In the genomic region with DNA sequence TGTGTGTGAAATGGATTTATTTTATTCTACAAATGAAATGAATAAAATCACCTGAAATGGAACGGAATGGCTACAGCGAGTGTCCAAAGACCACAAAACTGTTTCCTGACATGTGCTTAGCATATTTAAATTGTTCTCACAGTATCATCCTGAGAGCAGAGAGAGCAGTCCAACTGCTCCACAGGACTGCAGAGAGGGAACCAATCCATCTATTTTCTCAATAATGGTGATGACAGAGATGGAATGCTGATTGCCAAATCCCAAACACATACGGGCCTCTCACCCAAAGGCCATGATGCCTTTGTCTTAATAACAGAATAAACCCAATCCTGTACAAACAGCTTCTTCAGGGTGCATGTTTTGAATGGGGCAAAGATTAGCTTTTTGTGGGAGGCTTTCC, we compare ENCODE assay signal across 17 cellular contexts. TPM values are rescaled to one million over a fixed set of nuclear protein-coding genes. Genes with fewer than 3 reads are reported as not detected.
DNase-seq lines count a peak whose midpoint lies in the region; ATAC-seq and TF ChIP-seq lines count a peak whose summit lies in the region.
"Had no signal": no experiment of that assay in that cellular context is flagged by ENCODE, and none has a peak within 500 bp of the region (broad histone marks: within the 10 kb centered on the region; RNA-seq: fewer than 3 reads in every experiment).

No MANE protein-coding gene starts in this region.

- intact Hi-C loops in Caco-2 (cut with micrococcal nuclease; ENCODE audit: unreplicated experiment) (no loop called here), vagina (cut with DNase I) (no loop called here)
- intact Hi-C loops in dendritic cell treated with granulocyte-macrophage colony-stimulating factor and Interleukin-4, amounts not matched to agents 40 ng/mL and 50 ng/mL, for 4 days (cut with micrococcal nuclease), result loop anchor here (10.0 kb wide), 1 partner anchor 48 kb away; no protein-coding TSS in a partner anchor

- CTCF ChIA-PET in Caco-2 (lab: Charles Lee), result interaction anchor here (1.7 kb wide), 1 partner anchor 25 kb away, joined by 4 read pairs; no protein-coding TSS in a partner anchor

- no peak overlapping the region for H3K27ac ChIP-seq in vagina

- H3K27ac Mint-ChIP-seq in Caco-2 (ENCODE audit: unreplicated experiment), result peak overlapping the region; percentile 72
- H3K27ac Mint-ChIP-seq in dendritic cell treated with granulocyte-macrophage colony-stimulating factor and Interleukin-4, amounts not matched to agents 40 ng/mL and 50 ng/mL, for 4 days, result peak overlapping the region; percentile 90
- H3K27ac Mint-ChIP-seq in immature natural killer cell, result peak overlapping the region in 1 of 6 donors; percentile 49

- H3K4me1 Mint-ChIP-seq in Caco-2 (ENCODE audit: low read depth, unreplicated experiment), result peaks cover 7% of the 10 kb centered on the region
- peaks cover 42% of the 10 kb centered on the region for H3K4me1 Mint-ChIP-seq in dendritic cell treated with granulocyte-macrophage colony-stimulating factor and Interleukin-4, amounts not matched to agents 40 ng/mL and 50 ng/mL, for 4 days (ENCODE audit: low read depth)
- H3K4me1 Mint-ChIP-seq in immature natural killer cell, result peaks cover 0 to 12% of the 10 kb centered on the region in 2 donors

- no peak overlapping the region for H3K4me3 Mint-ChIP-seq in Caco-2 (ENCODE audit: unreplicated experiment)
- H3K4me3 Mint-ChIP-seq in dendritic cell treated with granulocyte-macrophage colony-stimulating factor and Interleukin-4, amounts not matched to agents 40 ng/mL and 50 ng/mL, for 4 days, result no peak overlapping the region
- no peak overlapping the region for H3K4me3 Mint-ChIP-seq in immature natural killer cell
- H3K4me3 Mint-ChIP-seq: CD8-positive, alpha-beta memory T cell had no signal

- peaks cover 96% of the 10 kb centered on the region for H3K36me3 Mint-ChIP-seq in Caco-2 (ENCODE audit: insufficient read depth, unreplicated experiment)
- H3K36me3 Mint-ChIP-seq in dendritic cell treated with granulocyte-macrophage colony-stimulating factor and Interleukin-4, amounts not matched to agents 40 ng/mL and 50 ng/mL, for 4 days (ENCODE audit: low read depth), result peaks cover 97% of the 10 kb centered on the region
- H3K36me3 Mint-ChIP-seq in immature natural killer cell, result peaks cover 33 to 71% (median 43%) of the 10 kb centered on the region in 3 donors

- BruUV-seq in Caco-2 (replicated peaks; lab: Mats Ljungman, UMichigan), result no TSS peak

- H3K4me3 ChIP-seq in Caco-2 (ENCODE audit: low read depth, low read length) (no peak overlapping the region), vagina (no peak overlapping the region)

- H3K27me3 ChIP-seq in Caco-2 (replicated peaks; ENCODE audit: control insufficient read depth, insufficient read depth, low read length) (no peaks in the 10 kb centered on the region; the same call in 1 of the 2 replicates), vagina (no peaks in the 10 kb centered on the region)
- H3K27me3 ChIP-seq: BE2C had no signal

- no peak for TF ChIP-seq CTCF in Caco-2 (IDR thresholded peaks at IDR 0.05; ENCODE audit: insufficient read depth in 1 of 2, low read depth in 1 of 2, low read length in 1 of 2, severe bottlenecking in 1 of 2, unreplicated experiment in 1 of 2)
- TF ChIP-seq CTCF in vagina (IDR thresholded peaks at IDR 0.05), result no peak

- no peak for TF ChIP-seq POLR2A in vagina (IDR thresholded peaks at IDR 0.05)

- POLR2A ChIA-PET in Caco-2 (lab: Charles Lee), result no interaction called here

- H3K9me3 Mint-ChIP-seq in Caco-2 (ENCODE audit: unreplicated experiment) (no peaks in the 10 kb centered on the region), immature natural killer cell (no peaks in the 10 kb centered on the region)
- H3K9me3 Mint-ChIP-seq in dendritic cell treated with granulocyte-macrophage colony-stimulating factor and Interleukin-4, amounts not matched to agents 40 ng/mL and 50 ng/mL, for 4 days, result no peaks in the 10 kb centered on the region
- H3K9me3 Mint-ChIP-seq: CD8-positive, alpha-beta memory T cell had no signal

- H3K4me1 ChIP-seq in Caco-2 (peaks cover 6% of the 10 kb centered on the region; the same call in 1 of the 2 replicates), vagina (no peaks in the 10 kb centered on the region)

- peak; percentile 7 for DNase-seq in AG08395 (ENCODE audit: low spot score)
- no peak for DNase-seq in Caco-2
- DNase-seq in iris pigment epithelial cell (ENCODE audit: low read depth), result peak; percentile 41
- DNase-seq in activated naive CD4-positive, alpha-beta T cell (lab: John Stamatoyannopoulos, UW), result no peak
- DNase-seq in vagina (ENCODE audit: extremely low spot score in 2 of 2), result no peak
- DNase-seq in immature natural killer cell, result no peak
- DNase-seq: BE2C; CD8-positive, alpha-beta memory T cell; Kasumi-1; NCI-H1930; NCI-H2171 treated with DMSO at 0.1 percent for 48 hours; NCI-H510A; NCI-H82 had no signal

- no peaks in the 10 kb centered on the region for H3K27me3 Mint-ChIP-seq in Caco-2 (ENCODE audit: insufficient read depth, unreplicated experiment)
- no peaks in the 10 kb centered on the region for H3K27me3 Mint-ChIP-seq in dendritic cell treated with granulocyte-macrophage colony-stimulating factor and Interleukin-4, amounts not matched to agents 40 ng/mL and 50 ng/mL, for 4 days
- no peaks in the 10 kb centered on the region for H3K27me3 Mint-ChIP-seq in immature natural killer cell (ENCODE audit: low read depth in 3 of 3)

- H3K36me3 ChIP-seq in Caco-2 (ENCODE audit: control insufficient read depth, insufficient read depth, low read length) (peaks cover 8% of the 10 kb centered on the region), vagina (peaks cover 0 to 66% of the 10 kb centered on the region in 2 donors)

- no peak for ATAC-seq in HG02840 (IDR thresholded peaks at IDR 0.05; ENCODE audit: low FRiP score, unreplicated experiment)
- ATAC-seq: Panc1, Right ventricle myocardium inferior had no signal

- H3K9me3 ChIP-seq in Caco-2 (no peaks in the 10 kb centered on the region), vagina (no peaks in the 10 kb centered on the region)
- H3K9me3 ChIP-seq: BE2C had no signal

RNA-seq across cellular contexts. Expression of a gene that starts 41.1 kb away (rescaled TPM):
- 113 and 126 TPM in 2 replicates for total RNA-seq in Caco-2 (2022)
- total RNA-seq in vagina, result 35.6 TPM
- 100 to 1,000 TPM in 1 of 3 donors, 10 to 100 TPM in 2; 79.4 to 121 (median 99.4) TPM for polyA plus RNA-seq in immature natural killer cell

Comparison
In these comparisons a context has a peak if more than half of its experiments do, and no peak if none do; other contexts are left out.
1. DNase-seq: peak in AG08395 (single experiment) and iris pigment epithelial cell (single experiment); none in Caco-2 (0 of 2), activated naive CD4-positive, alpha-beta T cell (0 of 4), vagina (0 of 2) and immature natural killer cell (0 of 3).